In genomic region chr17:78174870-78175642, GRCh38 we compare ENCODE assay signal across 2 cellular contexts.
TF ChIP-seq lines count a peak whose summit lies in the region.

No MANE protein-coding gene starts in this region.

TF ChIP-seq in WTC11, 78 proteins besides CTCF, POLR2A, EP300 and RAD21:
- TF ChIP-seq FOXP4 (CRISPR knock-in tag; IDR thresholded peaks at IDR 0.05) (no peak), ATF3 (CRISPR knock-in tag; conservative IDR thresholded peaks at IDR 0.05) (no peak), ZNF281 (CRISPR knock-in tag; IDR thresholded peaks at IDR 0.05) (no peak), ZNF232 (CRISPR knock-in tag; IDR thresholded peaks at IDR 0.05) (no peak)
TF ChIP-seq in WTC11: peak in this region for 0.

TF ChIP-seq in HepG2, 621 proteins besides CTCF, POLR2A, EP300 and RAD21 (continues in another document):
- no peak for TF ChIP-seq KDM1A (CRISPR knock-in tag; IDR thresholded peaks at IDR 0.05)
- TF ChIP-seq KDM5B (CRISPR knock-in tag; IDR thresholded peaks at IDR 0.05; ENCODE audit: borderline replicate concordance), result 0 out of 2 replicates have a peak, but pooled peaks have one; percentile 52
- TF ChIP-seq ATF3 (CRISPR knock-in tag; IDR thresholded peaks at IDR 0.05), result no peak
- peak; percentile 18; the same call in 1 of the 2 replicates for TF ChIP-seq ZNF687 (CRISPR knock-in tag; IDR thresholded peaks at IDR 0.05)
- no peak for TF ChIP-seq TFE3 (CRISPR knock-in tag; IDR thresholded peaks at IDR 0.05)
- TF ChIP-seq SMAD3 (CRISPR knock-in tag; IDR thresholded peaks at IDR 0.05), result no peak
- TF ChIP-seq NPAS2 (CRISPR knock-in tag; IDR thresholded peaks at IDR 0.05; ENCODE audit: borderline replicate concordance), result no peak
- peak; percentile 92 for TF ChIP-seq ZBTB33 (CRISPR knock-in tag; IDR thresholded peaks at IDR 0.05)
- TF ChIP-seq SCMH1 (CRISPR knock-in tag; IDR thresholded peaks at IDR 0.05; ENCODE audit: borderline replicate concordance), result no peak
- TF ChIP-seq AGO2 (optimal IDR thresholded peaks at IDR 0.05; ENCODE audit: low read depth, low read length), result peak; percentile 74
- TF ChIP-seq ZNF761 (CRISPR knock-in tag; conservative IDR thresholded peaks at IDR 0.05), result no peak
- no peak for TF ChIP-seq MAZ (IDR thresholded peaks at IDR 0.05; ENCODE audit: borderline replicate concordance, low read depth, low read length)
- no peak for TF ChIP-seq MAZ (CRISPR knock-in tag; IDR thresholded peaks at IDR 0.05; ENCODE audit: low read depth)
- TF ChIP-seq ARID5B (CRISPR knock-in tag; IDR thresholded peaks at IDR 0.05), result no peak
- no peak for TF ChIP-seq ZNF597 (CRISPR knock-in tag; IDR thresholded peaks at IDR 0.05)
- no peak for TF ChIP-seq ZNF891 (CRISPR knock-in tag; IDR thresholded peaks at IDR 0.05)
- no peak for TF ChIP-seq RFX5 (IDR thresholded peaks at IDR 0.05; ENCODE audit: low read depth, low read length)
- TF ChIP-seq ZNF33A (CRISPR knock-in tag; IDR thresholded peaks at IDR 0.05; ENCODE audit: borderline replicate concordance), result no peak
- TF ChIP-seq BATF2 (CRISPR knock-in tag; IDR thresholded peaks at IDR 0.05), result no peak
- no peak for TF ChIP-seq CCDC6 (CRISPR knock-in tag; IDR thresholded peaks at IDR 0.05)
- no peak for TF ChIP-seq SKIL (CRISPR knock-in tag; IDR thresholded peaks at IDR 0.05; ENCODE audit: borderline replicate concordance)
- no peak for TF ChIP-seq POGK (CRISPR knock-in tag; conservative IDR thresholded peaks at IDR 0.05)
- TF ChIP-seq FOXO1 (CRISPR knock-in tag; IDR thresholded peaks at IDR 0.05), result no peak
- no peak for TF ChIP-seq SMAD9 (CRISPR knock-in tag; IDR thresholded peaks at IDR 0.05)
- TF ChIP-seq REST (IDR thresholded peaks at IDR 0.05; ENCODE audit: borderline replicate concordance in 1 of 2, low read depth in 1 of 2, low read length in 2 of 2), result no peak
- no peak for TF ChIP-seq MYC (CRISPR knock-in tag; IDR thresholded peaks at IDR 0.05; ENCODE audit: borderline replicate concordance)
- TF ChIP-seq AKAP8 (CRISPR knock-in tag; IDR thresholded peaks at IDR 0.05), result 0 out of 2 replicates have a peak, but pooled peaks have one; percentile 58
- no peak for TF ChIP-seq ZNF276 (CRISPR knock-in tag; IDR thresholded peaks at IDR 0.05; ENCODE audit: low read depth)
